28 cellular contexts compared by ENCODE assay signal in the genomic region with DNA sequence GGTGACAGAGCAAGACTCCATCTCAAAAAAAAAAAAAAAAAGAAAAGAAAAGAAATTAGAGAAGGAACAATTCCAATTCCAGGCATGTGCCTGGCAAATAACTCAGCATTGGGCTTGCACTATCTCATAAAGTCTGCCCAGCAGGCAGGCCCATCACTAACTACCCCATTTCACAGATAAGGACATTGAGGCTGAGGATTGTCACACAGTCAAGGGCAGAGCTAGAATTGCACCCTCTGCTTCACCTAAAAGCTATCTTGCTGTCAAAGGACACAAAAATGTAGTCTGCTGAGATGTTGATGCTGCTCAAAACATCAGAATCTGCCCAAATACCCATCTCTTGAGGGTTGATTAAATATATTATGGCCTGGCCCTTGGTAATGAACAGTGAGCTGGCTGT. TPM values are rescaled to one million over a fixed set of nuclear protein-coding genes. Genes with fewer than 3 reads are reported as not detected.
A peak's percentile ranks its signal among the peaks of the same experiment; 100 is the strongest.
DNase-seq lines count a peak whose midpoint lies in the region; ATAC-seq, FAIRE-seq and TF ChIP-seq lines count a peak whose summit lies in the region.
"Had no signal": no experiment of that assay in that cellular context is flagged by ENCODE, and none has a peak within 500 bp of the region (broad histone marks: within the 10 kb centered on the region; RNA-seq: fewer than 3 reads in every experiment).

No MANE protein-coding gene starts in this region.

- H3K27ac Mint-ChIP-seq in stimulated activated naive B cell treated with anti-CD40 and anti-IgM and Interleukin-4, amounts not matched to agents 10 μg/mL and 1 μg/mL and 100 μg/mL, for 72 hours: peak overlapping the region; percentile 56
- H3K27ac Mint-ChIP-seq: CD14-positive monocyte; CD4-positive, alpha-beta memory T cell; CD4-positive, CD25-positive, alpha-beta regulatory T cell had no signal

- H3K27ac ChIP-seq in OCI-LY3 (ENCODE audit: low read length): 0 out of 2 replicates have a peak overlapping the region, but pooled peaks have one; percentile 30
- no peak overlapping the region for H3K27ac ChIP-seq in OCI-LY7 (ENCODE audit: low read depth, low read length, poor library complexity, severe bottlenecking)
- no peak overlapping the region for H3K27ac ChIP-seq in K562 (ENCODE audit: extremely low read depth, low read depth, low read length)
- H3K27ac ChIP-seq in psoas muscle: no peak overlapping the region

- H3K9me2 ChIP-seq in OCI-LY7 (ENCODE audit: insufficient read depth, low read length): no peaks in the 10 kb centered on the region

- no peak for TF ChIP-seq POLR2A in K562 (conservative IDR thresholded peaks at IDR 0.05)

- H4K20me1 ChIP-seq in OCI-LY3 (ENCODE audit: insufficient read depth, low read length) (peaks cover 82% of the 10 kb centered on the region), OCI-LY7 (ENCODE audit: insufficient read depth, low read length) (no peaks in the 10 kb centered on the region), K562 (replicated peaks; ENCODE audit: control insufficient read depth, insufficient read depth, low read length) (no peaks in the 10 kb centered on the region)

- ATAC-seq in K562: no peak
- ATAC-seq in stimulated activated naive B cell treated with anti-CD40 and anti-IgM and Interleukin-4, amounts not matched to agents 10 μg/mL and 1 μg/mL and 100 μg/mL, for 72 hours (replicated peaks): no peak
- no peak for ATAC-seq in psoas muscle
- ATAC-seq: GM12878 had no signal

- no peak for DNase-seq in OCI-LY7 (ENCODE audit: low spot score)
- no peak for DNase-seq in K562 (ENCODE audit: extremely low read depth in 1 of 4, low spot score in 3 of 4)
- DNase-seq in stimulated activated naive B cell treated with anti-CD40 and anti-IgM and Interleukin-4, amounts not matched to agents 10 μg/mL and 1 μg/mL and 100 μg/mL, for 72 hours: no peak
- no peak for DNase-seq in posterior vena cava (ENCODE audit: low spot score)
- DNase-seq in psoas muscle: no peak
- DNase-seq in NCI-H345 (lab: John Stamatoyannopoulos, UW): no peak
- DNase-seq: 8988T; ACHN; BE2C; C1 segment of cervical spinal cord; CD4-positive, alpha-beta memory T cell; CD4-positive, CD25-positive, alpha-beta regulatory T cell; CD8-positive, alpha-beta memory T cell; COR-L47; DMS 273 treated with DMSO at 0.1 percent for 48 hours; DMS153; DMS53; DMS79; DND-41; EL; GDM1 had no signal

- H3K4me3 Mint-ChIP-seq in stimulated activated naive B cell treated with anti-CD40 and anti-IgM and Interleukin-4, amounts not matched to agents 10 μg/mL and 1 μg/mL and 100 μg/mL, for 72 hours: no peak overlapping the region
- H3K4me3 Mint-ChIP-seq: CD14-positive monocyte; CD4-positive, alpha-beta memory T cell; CD8-positive, alpha-beta memory T cell had no signal

- no peak for FAIRE-seq in K562 (lab: Jason Lieb, UNC)
- FAIRE-seq: A204.1, GM12878, GM12892, GM18507 had no signal

- no peak for TF ChIP-seq CTCF in OCI-LY3 (IDR thresholded peaks at IDR 0.05; ENCODE audit: low read depth, low read length)
- no peak for TF ChIP-seq CTCF in OCI-LY7 (conservative IDR thresholded peaks at IDR 0.05; ENCODE audit: low read length)
- no peak for TF ChIP-seq CTCF in K562 (IDR thresholded peaks at IDR 0.05 in 2 of 3, conservative IDR thresholded peaks at IDR 0.05 in 1 of 3; ENCODE audit: insufficient read depth in 2 of 3, low read depth in 1 of 3, low read length in 3 of 3)
- TF ChIP-seq CTCF in psoas muscle (IDR thresholded peaks at IDR 0.05): no peak

- H3K4me1 ChIP-seq in OCI-LY3 (ENCODE audit: low read length) (peaks cover 14% of the 10 kb centered on the region), OCI-LY7 (ENCODE audit: insufficient read depth, low read length, poor library complexity, severe bottlenecking) (peaks cover 23% of the 10 kb centered on the region), K562 (replicated peaks in 1 of 2; ENCODE audit: control insufficient read depth in 2 of 2, insufficient read depth in 2 of 2, low read length in 2 of 2) (peaks cover 0 to 24% of the 10 kb centered on the region in 2 experiments; a peak in 3 of 5 replicates), psoas muscle (peaks cover 6% of the 10 kb centered on the region)

- POLR2A ChIA-PET in OCI-LY7 (lab: Charles Lee): no interaction called here
- POLR2A ChIA-PET in K562 (lab: Yijun Ruan, JAX): interaction anchor here (0.5 to 0.7 kb wide), 4 partner anchors 12 to 966 kb away, joined by 3 to 4 read pairs (median 3); no protein-coding TSS in a partner anchor

- H3K36me3 Mint-ChIP-seq in stimulated activated naive B cell treated with anti-CD40 and anti-IgM and Interleukin-4, amounts not matched to agents 10 μg/mL and 1 μg/mL and 100 μg/mL, for 72 hours: peaks cover 40 to 55% of the 10 kb centered on the region in 2 donors
- H3K36me3 Mint-ChIP-seq: CD14-positive monocyte; CD4-positive, alpha-beta memory T cell; CD4-positive, CD25-positive, alpha-beta regulatory T cell; CD8-positive, alpha-beta memory T cell had no signal

- CTCF ChIA-PET in OCI-LY7 (lab: Charles Lee; ENCODE audit: unreplicated experiment): no interaction called here
- CTCF ChIA-PET in K562 (lab: Yijun Ruan, JAX; ENCODE audit: low intra/inter-chr PET ratio): no interaction called here

- intact Hi-C loops in OCI-LY7 (cut with micrococcal nuclease; ENCODE audit: unreplicated experiment): no loop called here
- intact Hi-C loops in K562 (cut with micrococcal nuclease): no loop called here
- intact Hi-C loops in posterior vena cava (cut with DNase I): no loop called here
- intact Hi-C loops in psoas muscle (cut with DNase I): no loop called here

- H3K27me3 ChIP-seq in OCI-LY3 (ENCODE audit: low read depth, low read length): no peaks in the 10 kb centered on the region
- peaks cover 4 to 12% of the 10 kb centered on the region in 2 experiments; a peak in 2 of 5 replicates for H3K27me3 ChIP-seq in K562 (ENCODE audit: control insufficient read depth in 2 of 2, insufficient read depth in 2 of 2, low read length in 2 of 2)
- peaks cover 0 to 41% (median 3%) of the 10 kb centered on the region in 3 donors for H3K27me3 ChIP-seq in psoas muscle (ENCODE audit: insufficient read depth in 3 of 3, low read length in 2 of 3)
- H3K27me3 ChIP-seq: BLaER1 had no signal

- in situ Hi-C loops in K562 (cut with MboI): no loop called here

- H3K9ac ChIP-seq in OCI-LY3 (ENCODE audit: low read length): no peak overlapping the region
- H3K9ac ChIP-seq in K562 (ENCODE audit: insufficient read depth in 1 of 2, low read depth in 2 of 2, low read length in 2 of 2): peak overlapping the region in 1 of 2 experiments; percentile 35; a peak in 1 of 4 replicates
- H3K9ac ChIP-seq: BLaER1 had no signal

- peaks cover 2% of the 10 kb centered on the region for H3K9me1 ChIP-seq in K562 (ENCODE audit: control insufficient read depth, insufficient read depth, low read length)

- H3K4me1 Mint-ChIP-seq in stimulated activated naive B cell treated with anti-CD40 and anti-IgM and Interleukin-4, amounts not matched to agents 10 μg/mL and 1 μg/mL and 100 μg/mL, for 72 hours: peaks cover 29 to 54% of the 10 kb centered on the region in 2 donors

- H3K4me2 ChIP-seq in OCI-LY3 (ENCODE audit: low read length) (no peak overlapping the region), OCI-LY7 (ENCODE audit: low read length) (no peak overlapping the region), K562 (ENCODE audit: insufficient read depth, low read length) (no peak overlapping the region)
- H3K4me2 ChIP-seq: BLaER1 had no signal

- H3K4me3 ChIP-seq in OCI-LY3 (ENCODE audit: low read length) (no peak overlapping the region), OCI-LY7 (ENCODE audit: low read depth, low read length, poor library complexity, severe bottlenecking) (no peak overlapping the region), K562 (no peak overlapping the region), psoas muscle (no peak overlapping the region)
- H3K4me3 ChIP-seq: BLaER1, GM12878 had no signal

- no peak for TF ChIP-seq RAD21 in K562 (CRISPR knock-in tag; conservative IDR thresholded peaks at IDR 0.05 in 1 of 2, IDR thresholded peaks at IDR 0.05 in 1 of 2)

- no peaks in the 10 kb centered on the region for H3K27me3 Mint-ChIP-seq in stimulated activated naive B cell treated with anti-CD40 and anti-IgM and Interleukin-4, amounts not matched to agents 10 μg/mL and 1 μg/mL and 100 μg/mL, for 72 hours
- H3K27me3 Mint-ChIP-seq: CD4-positive, alpha-beta memory T cell; CD8-positive, alpha-beta memory T cell had no signal

- H3K79me2 ChIP-seq in OCI-LY3 (ENCODE audit: low read length): peaks cover 87% of the 10 kb centered on the region
- peaks cover 12% of the 10 kb centered on the region; the same call in 1 of the 2 replicates for H3K79me2 ChIP-seq in OCI-LY7 (ENCODE audit: insufficient read depth, low read depth, low read length)
- no peaks in the 10 kb centered on the region for H3K79me2 ChIP-seq in K562 (ENCODE audit: control insufficient read depth, insufficient read depth, low read length)

- TSS peak; percentile 39 for BruUV-seq in OCI-LY7 (replicated peaks; lab: Mats Ljungman, UMichigan)
- no TSS peak for BruUV-seq in K562 (replicated peaks; lab: Mats Ljungman, UMichigan)

- H3K9me3 Mint-ChIP-seq in stimulated activated naive B cell treated with anti-CD40 and anti-IgM and Interleukin-4, amounts not matched to agents 10 μg/mL and 1 μg/mL and 100 μg/mL, for 72 hours: no peaks in the 10 kb centered on the region
- H3K9me3 Mint-ChIP-seq: CD4-positive, alpha-beta memory T cell; CD4-positive, CD25-positive, alpha-beta regulatory T cell; CD8-positive, alpha-beta memory T cell had no signal

- H3K9me3 ChIP-seq in OCI-LY3 (ENCODE audit: insufficient read depth, low read length) (no peaks in the 10 kb centered on the region), OCI-LY7 (ENCODE audit: low read length) (no peaks in the 10 kb centered on the region), K562 (replicated peaks; ENCODE audit: control insufficient read depth, insufficient read depth, low read depth, low read length) (no peaks in the 10 kb centered on the region), psoas muscle (no peaks in the 10 kb centered on the region)
- H3K9me3 ChIP-seq: BE2C, BLaER1 had no signal

- no peak for TF ChIP-seq EP300 in K562 (IDR thresholded peaks at IDR 0.05; ENCODE audit: low read length)

- H2AFZ ChIP-seq in OCI-LY3 (ENCODE audit: low read depth, low read length) (no peak overlapping the region), OCI-LY7 (ENCODE audit: low read length) (no peak overlapping the region), K562 (ENCODE audit: low read depth, low read length) (no peak overlapping the region)

- H3K36me3 ChIP-seq in OCI-LY3 (replicated peaks; ENCODE audit: low read depth, low read length) (peaks cover 82% of the 10 kb centered on the region), OCI-LY7 (ENCODE audit: insufficient read depth, low read length) (peaks cover 78% of the 10 kb centered on the region), K562 (ENCODE audit: control insufficient read depth, insufficient read depth, low read length) (no peaks in the 10 kb centered on the region), psoas muscle (ENCODE audit: insufficient read depth in 1 of 2, low read depth in 1 of 2) (no peaks in the 10 kb centered on the region)
- H3K36me3 ChIP-seq: BE2C had no signal

RNA-seq across cellular contexts. Expression of a gene that starts 20.7 kb away (rescaled TPM):
- total RNA-seq in OCI-LY7 (2014; rRNA removed; shearing (Covaris generic)): 43.0 and 49.6 TPM in 2 replicates
- 57.2 and 68.6 TPM in 2 replicates for total RNA-seq in OCI-LY7 (2022)
- total RNA-seq in K562 (2011; cell fraction: chromatin; rRNA removed; ENCODE audit: low replicate concordance): 106 and 273 TPM in 2 replicates
- 296 and 314 TPM in 2 replicates for total RNA-seq in K562 (2011; cell fraction: nucleolus; rRNA removed)
- 215 and 219 TPM in 2 replicates for total RNA-seq in K562 (2011; cell fraction: nucleoplasm; rRNA removed)
- 82.6 and 90.5 TPM in 2 replicates for total RNA-seq in K562 (2014; rRNA removed)
- total RNA-seq in K562 (2014; rRNA removed; fragmentation: Illumina TruSeq; extraction: Trizol): 35.5 and 50.0 TPM in 2 replicates
- 64.3 and 64.8 TPM in 2 replicates for total RNA-seq in K562 (2015; rRNA removed; fragmentation: Illumina TruSeq; extraction: Trizol)
- total RNA-seq in K562 (2021): 119 TPM in 2 replicates
- 114 and 144 TPM in 2 replicates for polyA plus RNA-seq in K562 (2011; rRNA removed)
- polyA plus RNA-seq in K562 (2011; cell fraction: cytosol; rRNA removed): 128 and 182 TPM in 2 replicates
- 207 and 344 TPM in 2 replicates for polyA plus RNA-seq in K562 (2011; cell fraction: nucleus; rRNA removed)
- polyA plus RNA-seq in K562 (2012): 78.2 and 109 TPM in 2 replicates
- 84.8 and 97.0 TPM in 2 replicates for polyA plus RNA-seq in K562 (2014; fragmentation: Illumina TruSeq; extraction: Trizol)
- polyA plus RNA-seq in K562 (2014; fragmentation: Nextera tagmentation; extraction: Ambion mirVana): 10 to 100 TPM in 1 of 2 experiments, 1 to 10 TPM in 1; 4.9 to 18.1 TPM
- 86.0 and 87.5 TPM in 2 replicates for polyA plus RNA-seq in K562 (2014; rRNA removed)
- 78.1 and 108 TPM in 2 replicates for polyA minus RNA-seq in K562 (2011; rRNA and poly(A)+ RNA removed)
- 89.7 and 127 TPM in 2 replicates for polyA minus RNA-seq in K562 (2011; cell fraction: cytosol; rRNA and poly(A)+ RNA removed)
- polyA minus RNA-seq in K562 (2011; cell fraction: nucleus; rRNA and poly(A)+ RNA removed): 32.6 and 43.8 TPM in 2 replicates
- 10 to 100 TPM; 69.1 to 86.7 TPM for total RNA-seq in posterior vena cava
- total RNA-seq in psoas muscle: 10 to 100 TPM; 19.8 to 27.7 (median 23.3) TPM
- polyA plus RNA-seq in psoas muscle: 10 to 100 TPM; 15.3 to 34.8 (median 21.4) TPM

RNA-seq across cellular contexts. Expression of a gene that starts 23.3 kb away (rescaled TPM):
- total RNA-seq in OCI-LY7 (2014; rRNA removed; shearing (Covaris generic)): 86.5 and 107 TPM in 2 replicates
- total RNA-seq in OCI-LY7 (2022) (146 and 158 TPM in 2 replicates), K562 (2014; rRNA removed) (38.1 and 42.4 TPM in 2 replicates), K562 (2014; rRNA removed; fragmentation: Illumina TruSeq; extraction: Trizol) (5.7 and 10.9 TPM in 2 replicates), K562 (2015; rRNA removed; fragmentation: Illumina TruSeq; extraction: Trizol) (27.7 and 31.0 TPM in 2 replicates), K562 (2021) (61.1 and 65.5 TPM in 2 replicates), posterior vena cava (10 to 100 TPM; 39.8 to 48.7 TPM), psoas muscle (10 to 100 TPM; 14.8 to 17.3 (median 16.3) TPM)
- 25.8 and 59.8 TPM in 2 replicates for total RNA-seq in K562 (2011; cell fraction: chromatin; rRNA removed; ENCODE audit: low replicate concordance)
- 50.9 and 57.9 TPM in 2 replicates for total RNA-seq in K562 (2011; cell fraction: nucleolus; rRNA removed)
- total RNA-seq in K562 (2011; cell fraction: nucleoplasm; rRNA removed): 34.4 and 35.8 TPM in 2 replicates
- polyA plus RNA-seq in K562 (2011; rRNA removed) (21.2 and 39.4 TPM in 2 replicates), K562 (2014; fragmentation: Illumina TruSeq; extraction: Trizol) (23.7 and 27.1 TPM in 2 replicates), K562 (2014; fragmentation: Nextera tagmentation; extraction: Ambion mirVana) (1 to 10 TPM in 1 of 2 experiments, under 1 TPM in 1; 0.79 to 1.1 TPM), K562 (2014; rRNA removed) (51.7 and 52.6 TPM in 2 replicates), psoas muscle (10 to 100 TPM; 11.7 to 53.5 (median 18.3) TPM)
- polyA plus RNA-seq in K562 (2011; cell fraction: cytosol; rRNA removed): 57.8 and 119 TPM in 2 replicates
- 39.0 and 56.0 TPM in 2 replicates for polyA plus RNA-seq in K562 (2011; cell fraction: nucleus; rRNA removed)
- polyA plus RNA-seq in K562 (2012): 40.4 and 112 TPM in 2 replicates
- 13.2 and 17.5 TPM in 2 replicates for polyA minus RNA-seq in K562 (2011; rRNA and poly(A)+ RNA removed)
- 28.4 and 35.0 TPM in 2 replicates for polyA minus RNA-seq in K562 (2011; cell fraction: cytosol; rRNA and poly(A)+ RNA removed)
- polyA minus RNA-seq in K562 (2011; cell fraction: nucleus; rRNA and poly(A)+ RNA removed): 23.0 and 27.4 TPM in 2 replicates
